Comparison of ENCODE assay signal across 1 cellular context in the genomic region with DNA sequence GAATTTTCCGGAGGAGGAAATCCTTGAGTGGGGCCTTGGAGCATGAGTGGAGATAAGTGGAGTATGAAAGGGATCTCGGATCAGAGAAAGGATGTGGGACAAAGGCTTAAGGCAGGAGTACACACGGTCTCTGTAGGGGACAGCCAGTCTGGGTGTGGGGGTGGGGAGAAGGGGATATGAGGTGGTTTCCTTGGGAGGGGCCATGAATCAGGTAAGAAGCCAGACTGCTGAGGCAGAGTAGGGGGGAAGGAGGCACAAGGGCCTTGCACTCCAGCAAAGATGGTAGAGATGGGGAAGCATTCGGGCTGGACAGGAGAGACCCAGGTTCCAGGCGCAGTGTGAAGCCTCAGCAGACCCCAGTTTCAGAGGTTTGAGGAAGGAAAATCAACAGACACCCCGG.
TF ChIP-seq lines count a peak whose summit lies in the region.

No MANE protein-coding gene starts in this region.

TF ChIP-seq in WTC11, 78 proteins besides CTCF, POLR2A, EP300 and RAD21:
- TF ChIP-seq JUN (CRISPR knock-in tag; IDR thresholded peaks at IDR 0.05) (no peak), ZNF416 (CRISPR knock-in tag; IDR thresholded peaks at IDR 0.05) (no peak), OVOL2 (CRISPR knock-in tag; IDR thresholded peaks at IDR 0.05; ENCODE audit: borderline replicate concordance) (no peak), ZNF219 (CRISPR knock-in tag; IDR thresholded peaks at IDR 0.05; ENCODE audit: borderline replicate concordance) (no peak), ETV6 (CRISPR knock-in tag; IDR thresholded peaks at IDR 0.05) (no peak), SP1 (CRISPR knock-in tag; conservative IDR thresholded peaks at IDR 0.05) (no peak)
